In the genomic region with DNA sequence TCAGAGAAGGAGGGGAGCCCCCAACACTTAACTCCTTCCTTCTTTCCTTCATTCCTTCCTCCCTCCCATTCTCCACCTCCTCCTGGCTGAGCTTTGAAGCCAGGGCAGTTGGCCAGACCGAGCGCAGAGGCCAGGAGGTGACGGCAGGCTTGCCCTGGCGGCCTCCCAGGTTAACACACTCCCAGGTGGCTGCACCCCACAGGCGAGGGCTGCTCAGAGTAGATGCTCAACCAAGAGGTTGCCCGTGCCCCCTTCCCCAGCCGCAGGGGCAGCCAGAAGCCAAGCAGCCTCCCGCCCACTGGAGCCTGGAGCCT, we compare ENCODE assay signal across 8 cellular contexts. TPM values are rescaled to one million over a fixed set of nuclear protein-coding genes. Genes with fewer than 3 reads are reported as not detected.
DNase-seq lines count a peak whose midpoint lies in the region; ATAC-seq and TF ChIP-seq lines count a peak whose summit lies in the region.

No MANE protein-coding gene starts in this region.

- H4K20me1 ChIP-seq in OCI-LY3 (ENCODE audit: insufficient read depth, low read length) = no peaks in the 10 kb centered on the region

- WGBS in endodermal cell (ENCODE audit: insufficient coverage in 1 of 2, insufficient read length in 1 of 2), 2 experiments = 20 to 52% methylated on average over 1 to 8 of the region's 8 CpGs

- H2AFZ ChIP-seq in OCI-LY3 (ENCODE audit: low read depth, low read length) = no peak overlapping the region; the same call in 1 of the 2 replicates

- H3K27ac Mint-ChIP-seq in CD4-positive, CD25-positive, alpha-beta regulatory T cell = peak overlapping the region in 2 of 3 donors; percentile 78 to 82
- H3K27ac Mint-ChIP-seq in endodermal cell = peak overlapping the region; percentile 72

- no peaks in the 10 kb centered on the region for H3K36me3 Mint-ChIP-seq in CD4-positive, CD25-positive, alpha-beta regulatory T cell
- no peaks in the 10 kb centered on the region for H3K36me3 Mint-ChIP-seq in endodermal cell (ENCODE audit: low read depth)

- H3K79me2 ChIP-seq in OCI-LY3 (ENCODE audit: low read length) = no peaks in the 10 kb centered on the region

- no peaks in the 10 kb centered on the region for H3K9me3 ChIP-seq in CD4-positive, CD25-positive, alpha-beta regulatory T cell (ENCODE audit: control insufficient read depth in 2 of 2, low read length in 2 of 2)
- H3K9me3 ChIP-seq in OCI-LY3 (ENCODE audit: insufficient read depth, low read length) (no peaks in the 10 kb centered on the region), endodermal cell (ENCODE audit: control insufficient read depth, low read length) (no peaks in the 10 kb centered on the region), neutrophil (no peaks in the 10 kb centered on the region), BE2C (no peaks in the 10 kb centered on the region)

- H3K27ac ChIP-seq in CD4-positive, CD25-positive, alpha-beta regulatory T cell (ENCODE audit: insufficient read depth, low read length, poor library complexity, severe bottlenecking) = peak overlapping the region; percentile 60
- no peak overlapping the region for H3K27ac ChIP-seq in OCI-LY3 (ENCODE audit: low read length)
- no peak overlapping the region for H3K27ac ChIP-seq in endodermal cell (ENCODE audit: low read depth, low read length)
- H3K27ac ChIP-seq in neutrophil = peak overlapping the region; percentile 76

- no peak overlapping the region for H3K4me3 ChIP-seq in CD4-positive, CD25-positive, alpha-beta regulatory T cell (ENCODE audit: low read depth, low read length)
- H3K4me3 ChIP-seq in OCI-LY3 (ENCODE audit: low read length) = peak overlapping the region; percentile 83
- H3K4me3 ChIP-seq in endodermal cell (ENCODE audit: low read length) = no peak overlapping the region
- peak overlapping the region; percentile 55 to 64 for H3K4me3 ChIP-seq in neutrophil (ENCODE audit: low read depth in 1 of 2, low read length in 1 of 2)
- no peak overlapping the region for H3K4me3 ChIP-seq in BE2C (ENCODE audit: low read depth, low read length)

- H3K27me3 Mint-ChIP-seq in CD4-positive, CD25-positive, alpha-beta regulatory T cell = no peaks in the 10 kb centered on the region
- peaks cover 51% of the 10 kb centered on the region for H3K27me3 Mint-ChIP-seq in endodermal cell (ENCODE audit: insufficient read depth)

- H3K4me2 ChIP-seq in OCI-LY3 (ENCODE audit: low read length) = peak overlapping the region; percentile 83

- H3K9ac ChIP-seq in OCI-LY3 (ENCODE audit: low read length) = peak overlapping the region; percentile 71
- H3K9ac ChIP-seq in endodermal cell (ENCODE audit: extremely low read depth, low read length, poor library complexity, severe bottlenecking) = no peak overlapping the region

- H3K9me3 Mint-ChIP-seq in CD4-positive, CD25-positive, alpha-beta regulatory T cell = no peaks in the 10 kb centered on the region
- no peaks in the 10 kb centered on the region for H3K9me3 Mint-ChIP-seq in endodermal cell

- ATAC-seq in CD4-positive, CD25-positive, alpha-beta regulatory T cell (ENCODE audit: low read depth in 2 of 2) = no peak
- ATAC-seq in HG03139 (IDR thresholded peaks at IDR 0.05; ENCODE audit: unreplicated experiment) = no peak

- no peak for DNase-seq in CD4-positive, CD25-positive, alpha-beta regulatory T cell
- DNase-seq in endodermal cell (no peak), BE2C (no peak), GM13977 (ENCODE audit: low spot score) (no peak), NCI-H2227 (lab: John Stamatoyannopoulos, UW; ENCODE audit: unreplicated experiment) (no peak)

- peaks cover 0 to 49% (median 18%) of the 10 kb centered on the region in 4 donors for H3K4me1 Mint-ChIP-seq in CD4-positive, CD25-positive, alpha-beta regulatory T cell
- peaks cover 4% of the 10 kb centered on the region for H3K4me1 Mint-ChIP-seq in endodermal cell

- peaks cover 35% of the 10 kb centered on the region for H3K4me1 ChIP-seq in CD4-positive, CD25-positive, alpha-beta regulatory T cell (ENCODE audit: control insufficient read depth, insufficient read depth, low read length, poor library complexity, severe bottlenecking)
- peaks cover 24% of the 10 kb centered on the region for H3K4me1 ChIP-seq in OCI-LY3 (ENCODE audit: low read length)
- no peaks in the 10 kb centered on the region for H3K4me1 ChIP-seq in endodermal cell (ENCODE audit: control insufficient read depth, insufficient read depth, low read length)
- H3K4me1 ChIP-seq in neutrophil (ENCODE audit: control insufficient read depth in 1 of 2, insufficient read depth in 1 of 2, low read depth in 1 of 2, low read length in 1 of 2) = peaks cover 17 to 24% of the 10 kb centered on the region in 2 experiments
- no peaks in the 10 kb centered on the region for H3K4me1 ChIP-seq in BE2C

- in situ Hi-C loops in GM13977 (cut with MboI; ENCODE audit: low pct_unique_long_range_greater_than_20kb, low sequenced_read_pairs, unreplicated experiment) = loop anchor here (10.0 kb wide), 2 partner anchors 357 to 467 kb away; no protein-coding TSS in a partner anchor

- H3K36me3 ChIP-seq in CD4-positive, CD25-positive, alpha-beta regulatory T cell (ENCODE audit: control insufficient read depth, insufficient read depth, low read length) = no peaks in the 10 kb centered on the region
- H3K36me3 ChIP-seq in OCI-LY3 (replicated peaks; ENCODE audit: low read depth, low read length) (no peaks in the 10 kb centered on the region), endodermal cell (ENCODE audit: control insufficient read depth, insufficient read depth, low read length) (no peaks in the 10 kb centered on the region), neutrophil (no peaks in the 10 kb centered on the region), BE2C (no peaks in the 10 kb centered on the region)

- H3K27me3 ChIP-seq in CD4-positive, CD25-positive, alpha-beta regulatory T cell (ENCODE audit: control insufficient read depth, insufficient read depth, low read length) = no peaks in the 10 kb centered on the region
- H3K27me3 ChIP-seq in OCI-LY3 (ENCODE audit: low read depth, low read length) (no peaks in the 10 kb centered on the region), endodermal cell (ENCODE audit: control insufficient read depth, insufficient read depth, low read length, poor library complexity, severe bottlenecking) (peaks cover 11% of the 10 kb centered on the region), neutrophil (peaks cover 60% of the 10 kb centered on the region), BE2C (no peaks in the 10 kb centered on the region)

- H3K4me3 Mint-ChIP-seq in CD4-positive, CD25-positive, alpha-beta regulatory T cell = peak overlapping the region; percentile 41 to 75 (median 64)
- H3K4me3 Mint-ChIP-seq in endodermal cell = peak overlapping the region; percentile 54

- TF ChIP-seq CTCF in OCI-LY3 (IDR thresholded peaks at IDR 0.05; ENCODE audit: low read depth, low read length) (no peak), endodermal cell (conservative IDR thresholded peaks at IDR 0.05) (no peak), neutrophil (IDR thresholded peaks at IDR 0.05) (no peak), BE2C (IDR thresholded peaks at IDR 0.05; ENCODE audit: low read depth, low read length) (no peak), GM13977 (IDR thresholded peaks at IDR 0.05; ENCODE audit: extremely low read depth, insufficient read depth, missing control alignments) (no peak)

RNA-seq across cellular contexts. Expression of gene CDKN1C, which starts 6.3 kb away (rescaled TPM):
- total RNA-seq in CD4-positive, CD25-positive, alpha-beta regulatory T cell = 4.1 TPM
- polyA plus RNA-seq in CD4-positive, CD25-positive, alpha-beta regulatory T cell = 1 to 10 TPM; 1.1 to 1.3 (median 1.2) TPM
- total RNA-seq in endodermal cell = 10 to 100 TPM; 37.6 to 60.9 TPM
- 174 TPM for polyA plus RNA-seq in endodermal cell (2013, experiment 1 of 2)
- 148 TPM for polyA plus RNA-seq in endodermal cell (2013, experiment 2 of 2)
- polyA plus RNA-seq in BE2C (2012; ENCODE audit: insufficient read depth, insufficient read length, low read depth) = 3.6 TPM

RNA-seq across cellular contexts. Expression of gene PHLDA2, which starts 37.4 kb away (rescaled TPM):
- total RNA-seq in CD4-positive, CD25-positive, alpha-beta regulatory T cell = 1.3 TPM
- polyA plus RNA-seq in CD4-positive, CD25-positive, alpha-beta regulatory T cell = 1 to 10 TPM; 1.1 to 3.4 (median 1.4) TPM
- 1 to 10 TPM; 3.0 to 5.1 TPM for total RNA-seq in endodermal cell
- 4.5 TPM for polyA plus RNA-seq in endodermal cell (2013, experiment 1 of 2)
- polyA plus RNA-seq in endodermal cell (2013, experiment 2 of 2) = 5.4 TPM
- polyA plus RNA-seq in BE2C (2012; ENCODE audit: insufficient read depth, insufficient read length, low read depth) = not detected

Comparison
In these comparisons a context has a peak if more than half of its experiments do, and no peak if none do; other contexts are left out.
1. H3K27ac ChIP-seq: peak in CD4-positive, CD25-positive, alpha-beta regulatory T cell (single experiment) and neutrophil (single experiment); none in OCI-LY3 (single experiment) and endodermal cell (single experiment).
2. H3K4me3 ChIP-seq: peak in OCI-LY3 (single experiment) and neutrophil (2 of 2); none in CD4-positive, CD25-positive, alpha-beta regulatory T cell (single experiment), endodermal cell (single experiment) and BE2C (single experiment).